Comparison of ENCODE assay signal across 10 cellular contexts in genomic region chr2:26473796-26474195, GRCh38. TPM values are rescaled to one million over a fixed set of nuclear protein-coding genes. Genes with fewer than 3 reads are reported as not detected.
"Had no signal": no experiment of that assay in that cellular context is flagged by ENCODE, and none has a peak within 500 bp of the region (broad histone marks: within the 10 kb centered on the region; RNA-seq: fewer than 3 reads in every experiment).

No MANE protein-coding gene starts in this region.

- DNase-seq: GM23248, GOT3, H7, HFFc6, IMR-90 had no signal

- H3K4me3 ChIP-seq: GM23248, HAP-1, K562 had no signal

- H3K27ac ChIP-seq: GM23248 had no signal

- H3K9me3 ChIP-seq: HAP-1 had no signal

- H3K36me3 ChIP-seq: HAP-1 had no signal

- ATAC-seq: HCT116, K562 had no signal

- H3K4me1 ChIP-seq: HAP-1 had no signal

RNA-seq across cellular contexts. Expression of gene OTOF, which starts 4.1 kb away (rescaled TPM):
- total RNA-seq: H4, HT-29, IMR-90 had no signal
